ENCODE assay signal across 1 cellular context in the genomic region with DNA sequence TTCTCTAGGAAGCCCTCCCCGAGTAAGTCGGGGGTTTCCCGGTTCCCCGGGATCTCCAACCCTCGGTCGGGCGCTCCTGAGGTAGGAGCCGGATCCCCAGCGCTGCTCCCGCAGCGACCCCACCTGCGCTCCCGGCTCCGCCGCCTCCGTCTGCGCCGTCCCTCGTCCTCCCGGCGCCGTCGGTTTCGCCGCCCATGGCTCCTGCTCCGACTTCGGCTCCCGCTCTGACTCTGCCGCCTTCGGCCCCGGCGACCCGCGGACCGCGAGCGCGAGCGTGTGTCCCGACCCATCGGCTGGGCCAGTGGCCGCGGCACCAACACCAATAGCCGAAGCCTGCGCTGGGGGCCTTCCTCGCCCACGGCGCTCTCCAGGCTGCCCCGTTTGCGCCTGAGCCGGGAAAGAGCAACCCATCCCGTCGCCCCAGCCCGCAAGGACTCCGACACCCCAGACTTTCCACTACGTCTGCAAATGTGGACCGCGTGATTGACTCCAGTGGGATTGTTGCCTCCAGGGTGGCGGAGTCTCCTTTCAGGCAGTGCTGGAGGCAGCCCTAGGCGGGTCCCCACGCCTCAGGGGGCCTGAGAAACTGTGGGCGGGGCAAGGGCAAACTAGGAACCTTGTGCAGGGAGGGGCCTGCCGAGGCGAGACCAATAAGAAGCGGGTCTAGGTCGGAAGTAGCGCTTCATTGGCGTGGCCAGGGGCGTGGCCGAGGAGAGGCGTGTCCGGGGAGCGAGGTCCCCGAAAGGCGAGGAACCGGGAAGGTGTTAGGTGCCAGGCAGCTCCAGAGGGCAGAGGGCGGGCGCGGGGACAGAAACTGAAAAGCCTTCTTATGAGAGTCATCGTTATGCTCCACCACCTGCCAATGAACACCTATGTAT.
A peak's percentile ranks its signal among the peaks of the same experiment; 100 is the strongest.
TF ChIP-seq lines count a peak whose summit lies in the region.

Gene CACTIN (minus strand): TSS at position 318 of the 878 bp plus-strand sequence. CDS start 28 bp downstream, at position 290.

TF ChIP-seq in HepG2, 621 proteins besides CTCF, POLR2A, EP300 and RAD21 (continued from another document and continues in another):
- TF ChIP-seq, protein P1, sequence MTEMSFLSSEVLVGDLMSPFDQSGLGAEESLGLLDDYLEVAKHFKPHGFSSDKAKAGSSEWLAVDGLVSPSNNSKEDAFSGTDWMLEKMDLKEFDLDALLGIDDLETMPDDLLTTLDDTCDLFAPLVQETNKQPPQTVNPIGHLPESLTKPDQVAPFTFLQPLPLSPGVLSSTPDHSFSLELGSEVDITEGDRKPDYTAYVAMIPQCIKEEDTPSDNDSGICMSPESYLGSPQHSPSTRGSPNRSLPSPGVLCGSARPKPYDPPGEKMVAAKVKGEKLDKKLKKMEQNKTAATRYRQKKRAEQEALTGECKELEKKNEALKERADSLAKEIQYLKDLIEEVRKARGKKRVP (CRISPR knock-in tag; IDR thresholded peaks at IDR 0.05), result 0 out of 4 replicates have a peak, but pooled peaks of 1 of the 2 experiments have one; percentile 50
- TF ChIP-seq TEAD3 (CRISPR knock-in tag; optimal IDR thresholded peaks at IDR 0.05; ENCODE audit: borderline replicate concordance) (peak; percentile 53), GZF1 (CRISPR knock-in tag; IDR thresholded peaks at IDR 0.05) (no peak), KLF16 (CRISPR knock-in tag; IDR thresholded peaks at IDR 0.05) (peak in 1 of 2 experiments; percentile 95; a peak in 2 of 4 replicates), ZNF580 (CRISPR knock-in tag; IDR thresholded peaks at IDR 0.05; ENCODE audit: borderline replicate concordance, low read depth) (peak; percentile 37), SP5 (CRISPR knock-in tag; IDR thresholded peaks at IDR 0.05; ENCODE audit: borderline replicate concordance, low read depth) (peak; percentile 31; the same call in 1 of the 2 replicates), E2F1 (CRISPR knock-in tag; IDR thresholded peaks at IDR 0.05) (peak; percentile 68; the same call in 1 of the 2 replicates), ZNF770 (CRISPR knock-in tag; IDR thresholded peaks at IDR 0.05) (peak; percentile 53), MTF2 (CRISPR knock-in tag; IDR thresholded peaks at IDR 0.05; ENCODE audit: borderline replicate concordance) (no peak), THAP8 (CRISPR knock-in tag; IDR thresholded peaks at IDR 0.05; ENCODE audit: borderline replicate concordance) (peak; percentile 91; the same call in 1 of the 2 replicates), PCBP1 (IDR thresholded peaks at IDR 0.05; ENCODE audit: borderline replicate concordance, low read depth, low read length) (0 out of 2 replicates have a peak, but pooled peaks have one; percentile 59), SOX6 (IDR thresholded peaks at IDR 0.05) (no peak), SOX6 (CRISPR knock-in tag; IDR thresholded peaks at IDR 0.05) (peak; percentile 60; the same call in 1 of the 2 replicates), NFYC (CRISPR knock-in tag; IDR thresholded peaks at IDR 0.05) (peak; percentile 86), MED8 (CRISPR knock-in tag; IDR thresholded peaks at IDR 0.05; ENCODE audit: insufficient replicate concordance) (no peak), CBX1 (IDR thresholded peaks at IDR 0.05; ENCODE audit: low read depth) (no peak), FOXK2 (IDR thresholded peaks at IDR 0.05) (no peak), ZNF550 (CRISPR knock-in tag; IDR thresholded peaks at IDR 0.05; ENCODE audit: borderline replicate concordance) (no peak; the same call in 1 of the 2 replicates), U2AF1 (optimal IDR thresholded peaks at IDR 0.05; ENCODE audit: low read depth, low read length) (no peak), ZNF598 (CRISPR knock-in tag; IDR thresholded peaks at IDR 0.05; ENCODE audit: borderline replicate concordance) (0 out of 2 replicates have a peak, but pooled peaks have one; percentile 38), MAFF (IDR thresholded peaks at IDR 0.05; ENCODE audit: low read depth, low read length) (peak; percentile 15; the same call in 1 of the 2 replicates), NFE2 (CRISPR knock-in tag; IDR thresholded peaks at IDR 0.05) (no peak), ZNF496 (CRISPR knock-in tag; IDR thresholded peaks at IDR 0.05; ENCODE audit: insufficient replicate concordance) (no peak), FOSL1 (CRISPR knock-in tag; IDR thresholded peaks at IDR 0.05; ENCODE audit: borderline replicate concordance) (no peak), RBAK (CRISPR knock-in tag; IDR thresholded peaks at IDR 0.05) (no peak), TCF7 (IDR thresholded peaks at IDR 0.05; ENCODE audit: low read depth) (no peak), TOE1 (CRISPR knock-in tag; IDR thresholded peaks at IDR 0.05) (no peak), ZNF333 (CRISPR knock-in tag; IDR thresholded peaks at IDR 0.05; ENCODE audit: borderline replicate concordance) (no peak), ZNF747 (CRISPR knock-in tag; IDR thresholded peaks at IDR 0.05; ENCODE audit: borderline replicate concordance) (peak; percentile 95), ZKSCAN5 (CRISPR knock-in tag; IDR thresholded peaks at IDR 0.05) (no peak), ZNF639 (CRISPR knock-in tag; conservative IDR thresholded peaks at IDR 0.05) (peak; percentile 81), HIVEP1 (CRISPR knock-in tag; IDR thresholded peaks at IDR 0.05) (no peak; the same call in 1 of the 2 replicates), ZNF160 (CRISPR knock-in tag; IDR thresholded peaks at IDR 0.05) (peak; percentile 68; the same call in 1 of the 2 replicates), TGIF2 (CRISPR knock-in tag; IDR thresholded peaks at IDR 0.05) (0 out of 2 replicates have a peak, but pooled peaks have one; percentile 31), ZNF878 (CRISPR knock-in tag; IDR thresholded peaks at IDR 0.05) (0 out of 2 replicates have a peak, but pooled peaks have one; percentile 47), ZNF737 (CRISPR knock-in tag; IDR thresholded peaks at IDR 0.05; ENCODE audit: borderline replicate concordance) (no peak), ZSCAN20 (CRISPR knock-in tag; IDR thresholded peaks at IDR 0.05; ENCODE audit: borderline replicate concordance) (peak; percentile 72; the same call in 1 of the 2 replicates), ZNF567 (CRISPR knock-in tag; IDR thresholded peaks at IDR 0.05; ENCODE audit: borderline replicate concordance) (no peak)
- TF ChIP-seq, protein P2, sequence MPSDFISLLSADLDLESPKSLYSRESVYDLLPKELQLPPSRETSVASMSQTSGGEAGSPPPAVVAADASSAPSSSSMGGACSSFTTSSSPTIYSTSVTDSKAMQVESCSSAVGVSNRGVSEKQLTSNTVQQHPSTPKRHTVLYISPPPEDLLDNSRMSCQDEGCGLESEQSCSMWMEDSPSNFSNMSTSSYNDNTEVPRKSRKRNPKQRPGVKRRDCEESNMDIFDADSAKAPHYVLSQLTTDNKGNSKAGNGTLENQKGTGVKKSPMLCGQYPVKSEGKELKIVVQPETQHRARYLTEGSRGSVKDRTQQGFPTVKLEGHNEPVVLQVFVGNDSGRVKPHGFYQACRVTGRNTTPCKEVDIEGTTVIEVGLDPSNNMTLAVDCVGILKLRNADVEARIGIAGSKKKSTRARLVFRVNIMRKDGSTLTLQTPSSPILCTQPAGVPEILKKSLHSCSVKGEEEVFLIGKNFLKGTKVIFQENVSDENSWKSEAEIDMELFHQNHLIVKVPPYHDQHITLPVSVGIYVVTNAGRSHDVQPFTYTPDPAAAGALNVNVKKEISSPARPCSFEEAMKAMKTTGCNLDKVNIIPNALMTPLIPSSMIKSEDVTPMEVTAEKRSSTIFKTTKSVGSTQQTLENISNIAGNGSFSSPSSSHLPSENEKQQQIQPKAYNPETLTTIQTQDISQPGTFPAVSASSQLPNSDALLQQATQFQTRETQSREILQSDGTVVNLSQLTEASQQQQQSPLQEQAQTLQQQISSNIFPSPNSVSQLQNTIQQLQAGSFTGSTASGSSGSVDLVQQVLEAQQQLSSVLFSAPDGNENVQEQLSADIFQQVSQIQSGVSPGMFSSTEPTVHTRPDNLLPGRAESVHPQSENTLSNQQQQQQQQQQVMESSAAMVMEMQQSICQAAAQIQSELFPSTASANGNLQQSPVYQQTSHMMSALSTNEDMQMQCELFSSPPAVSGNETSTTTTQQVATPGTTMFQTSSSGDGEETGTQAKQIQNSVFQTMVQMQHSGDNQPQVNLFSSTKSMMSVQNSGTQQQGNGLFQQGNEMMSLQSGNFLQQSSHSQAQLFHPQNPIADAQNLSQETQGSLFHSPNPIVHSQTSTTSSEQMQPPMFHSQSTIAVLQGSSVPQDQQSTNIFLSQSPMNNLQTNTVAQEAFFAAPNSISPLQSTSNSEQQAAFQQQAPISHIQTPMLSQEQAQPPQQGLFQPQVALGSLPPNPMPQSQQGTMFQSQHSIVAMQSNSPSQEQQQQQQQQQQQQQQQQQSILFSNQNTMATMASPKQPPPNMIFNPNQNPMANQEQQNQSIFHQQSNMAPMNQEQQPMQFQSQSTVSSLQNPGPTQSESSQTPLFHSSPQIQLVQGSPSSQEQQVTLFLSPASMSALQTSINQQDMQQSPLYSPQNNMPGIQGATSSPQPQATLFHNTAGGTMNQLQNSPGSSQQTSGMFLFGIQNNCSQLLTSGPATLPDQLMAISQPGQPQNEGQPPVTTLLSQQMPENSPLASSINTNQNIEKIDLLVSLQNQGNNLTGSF (CRISPR knock-in tag; IDR thresholded peaks at IDR 0.05), result 0 out of 2 replicates have a peak, but pooled peaks have one; percentile 48
- TF ChIP-seq, protein P3, sequence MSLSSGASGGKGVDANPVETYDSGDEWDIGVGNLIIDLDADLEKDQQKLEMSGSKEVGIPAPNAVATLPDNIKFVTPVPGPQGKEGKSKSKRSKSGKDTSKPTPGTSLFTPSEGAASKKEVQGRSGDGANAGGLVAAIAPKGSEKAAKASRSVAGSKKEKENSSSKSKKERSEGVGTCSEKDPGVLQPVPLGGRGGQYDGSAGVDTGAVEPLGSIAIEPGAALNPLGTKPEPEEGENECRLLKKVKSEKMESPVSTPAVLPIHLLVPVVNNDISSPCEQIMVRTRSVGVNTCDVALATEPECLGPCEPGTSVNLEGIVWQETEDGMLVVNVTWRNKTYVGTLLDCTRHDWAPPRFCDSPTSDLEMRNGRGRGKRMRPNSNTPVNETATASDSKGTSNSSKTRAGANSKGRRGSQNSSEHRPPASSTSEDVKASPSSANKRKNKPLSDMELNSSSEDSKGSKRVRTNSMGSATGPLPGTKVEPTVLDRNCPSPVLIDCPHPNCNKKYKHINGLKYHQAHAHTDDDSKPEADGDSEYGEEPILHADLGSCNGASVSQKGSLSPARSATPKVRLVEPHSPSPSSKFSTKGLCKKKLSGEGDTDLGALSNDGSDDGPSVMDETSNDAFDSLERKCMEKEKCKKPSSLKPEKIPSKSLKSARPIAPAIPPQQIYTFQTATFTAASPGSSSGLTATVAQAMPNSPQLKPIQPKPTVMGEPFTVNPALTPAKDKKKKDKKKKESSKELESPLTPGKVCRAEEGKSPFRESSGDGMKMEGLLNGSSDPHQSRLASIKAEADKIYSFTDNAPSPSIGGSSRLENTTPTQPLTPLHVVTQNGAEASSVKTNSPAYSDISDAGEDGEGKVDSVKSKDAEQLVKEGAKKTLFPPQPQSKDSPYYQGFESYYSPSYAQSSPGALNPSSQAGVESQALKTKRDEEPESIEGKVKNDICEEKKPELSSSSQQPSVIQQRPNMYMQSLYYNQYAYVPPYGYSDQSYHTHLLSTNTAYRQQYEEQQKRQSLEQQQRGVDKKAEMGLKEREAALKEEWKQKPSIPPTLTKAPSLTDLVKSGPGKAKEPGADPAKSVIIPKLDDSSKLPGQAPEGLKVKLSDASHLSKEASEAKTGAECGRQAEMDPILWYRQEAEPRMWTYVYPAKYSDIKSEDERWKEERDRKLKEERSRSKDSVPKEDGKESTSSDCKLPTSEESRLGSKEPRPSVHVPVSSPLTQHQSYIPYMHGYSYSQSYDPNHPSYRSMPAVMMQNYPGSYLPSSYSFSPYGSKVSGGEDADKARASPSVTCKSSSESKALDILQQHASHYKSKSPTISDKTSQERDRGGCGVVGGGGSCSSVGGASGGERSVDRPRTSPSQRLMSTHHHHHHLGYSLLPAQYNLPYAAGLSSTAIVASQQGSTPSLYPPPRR (CRISPR knock-in tag; IDR thresholded peaks at IDR 0.05; ENCODE audit: borderline replicate concordance), result no peak
